1 cellular context compared by ENCODE assay signal in the genomic region with DNA sequence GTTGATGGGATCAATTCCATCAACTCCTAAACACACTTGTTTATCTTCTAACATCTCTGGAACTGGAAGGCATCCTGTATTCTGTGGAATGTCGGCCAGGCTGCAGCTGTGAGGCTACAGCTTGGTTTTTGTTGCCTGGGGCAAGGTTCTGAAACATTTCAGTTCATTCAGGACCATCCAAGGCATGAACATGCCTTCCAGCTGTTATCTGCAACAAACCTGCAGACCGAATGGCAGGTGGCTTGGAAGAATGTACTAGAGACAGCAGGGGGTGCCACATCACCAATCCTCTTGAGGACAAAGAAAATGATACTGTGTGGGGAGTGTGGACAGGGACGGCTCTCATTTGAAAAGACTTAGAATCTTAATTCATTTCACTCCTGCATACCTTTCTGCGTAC.
TF ChIP-seq lines count a peak whose summit lies in the region.

No MANE protein-coding gene starts in this region.

TF ChIP-seq in H1, 55 proteins besides CTCF, POLR2A, EP300 and RAD21 (continued from another document):
- TF ChIP-seq, protein P1, sequence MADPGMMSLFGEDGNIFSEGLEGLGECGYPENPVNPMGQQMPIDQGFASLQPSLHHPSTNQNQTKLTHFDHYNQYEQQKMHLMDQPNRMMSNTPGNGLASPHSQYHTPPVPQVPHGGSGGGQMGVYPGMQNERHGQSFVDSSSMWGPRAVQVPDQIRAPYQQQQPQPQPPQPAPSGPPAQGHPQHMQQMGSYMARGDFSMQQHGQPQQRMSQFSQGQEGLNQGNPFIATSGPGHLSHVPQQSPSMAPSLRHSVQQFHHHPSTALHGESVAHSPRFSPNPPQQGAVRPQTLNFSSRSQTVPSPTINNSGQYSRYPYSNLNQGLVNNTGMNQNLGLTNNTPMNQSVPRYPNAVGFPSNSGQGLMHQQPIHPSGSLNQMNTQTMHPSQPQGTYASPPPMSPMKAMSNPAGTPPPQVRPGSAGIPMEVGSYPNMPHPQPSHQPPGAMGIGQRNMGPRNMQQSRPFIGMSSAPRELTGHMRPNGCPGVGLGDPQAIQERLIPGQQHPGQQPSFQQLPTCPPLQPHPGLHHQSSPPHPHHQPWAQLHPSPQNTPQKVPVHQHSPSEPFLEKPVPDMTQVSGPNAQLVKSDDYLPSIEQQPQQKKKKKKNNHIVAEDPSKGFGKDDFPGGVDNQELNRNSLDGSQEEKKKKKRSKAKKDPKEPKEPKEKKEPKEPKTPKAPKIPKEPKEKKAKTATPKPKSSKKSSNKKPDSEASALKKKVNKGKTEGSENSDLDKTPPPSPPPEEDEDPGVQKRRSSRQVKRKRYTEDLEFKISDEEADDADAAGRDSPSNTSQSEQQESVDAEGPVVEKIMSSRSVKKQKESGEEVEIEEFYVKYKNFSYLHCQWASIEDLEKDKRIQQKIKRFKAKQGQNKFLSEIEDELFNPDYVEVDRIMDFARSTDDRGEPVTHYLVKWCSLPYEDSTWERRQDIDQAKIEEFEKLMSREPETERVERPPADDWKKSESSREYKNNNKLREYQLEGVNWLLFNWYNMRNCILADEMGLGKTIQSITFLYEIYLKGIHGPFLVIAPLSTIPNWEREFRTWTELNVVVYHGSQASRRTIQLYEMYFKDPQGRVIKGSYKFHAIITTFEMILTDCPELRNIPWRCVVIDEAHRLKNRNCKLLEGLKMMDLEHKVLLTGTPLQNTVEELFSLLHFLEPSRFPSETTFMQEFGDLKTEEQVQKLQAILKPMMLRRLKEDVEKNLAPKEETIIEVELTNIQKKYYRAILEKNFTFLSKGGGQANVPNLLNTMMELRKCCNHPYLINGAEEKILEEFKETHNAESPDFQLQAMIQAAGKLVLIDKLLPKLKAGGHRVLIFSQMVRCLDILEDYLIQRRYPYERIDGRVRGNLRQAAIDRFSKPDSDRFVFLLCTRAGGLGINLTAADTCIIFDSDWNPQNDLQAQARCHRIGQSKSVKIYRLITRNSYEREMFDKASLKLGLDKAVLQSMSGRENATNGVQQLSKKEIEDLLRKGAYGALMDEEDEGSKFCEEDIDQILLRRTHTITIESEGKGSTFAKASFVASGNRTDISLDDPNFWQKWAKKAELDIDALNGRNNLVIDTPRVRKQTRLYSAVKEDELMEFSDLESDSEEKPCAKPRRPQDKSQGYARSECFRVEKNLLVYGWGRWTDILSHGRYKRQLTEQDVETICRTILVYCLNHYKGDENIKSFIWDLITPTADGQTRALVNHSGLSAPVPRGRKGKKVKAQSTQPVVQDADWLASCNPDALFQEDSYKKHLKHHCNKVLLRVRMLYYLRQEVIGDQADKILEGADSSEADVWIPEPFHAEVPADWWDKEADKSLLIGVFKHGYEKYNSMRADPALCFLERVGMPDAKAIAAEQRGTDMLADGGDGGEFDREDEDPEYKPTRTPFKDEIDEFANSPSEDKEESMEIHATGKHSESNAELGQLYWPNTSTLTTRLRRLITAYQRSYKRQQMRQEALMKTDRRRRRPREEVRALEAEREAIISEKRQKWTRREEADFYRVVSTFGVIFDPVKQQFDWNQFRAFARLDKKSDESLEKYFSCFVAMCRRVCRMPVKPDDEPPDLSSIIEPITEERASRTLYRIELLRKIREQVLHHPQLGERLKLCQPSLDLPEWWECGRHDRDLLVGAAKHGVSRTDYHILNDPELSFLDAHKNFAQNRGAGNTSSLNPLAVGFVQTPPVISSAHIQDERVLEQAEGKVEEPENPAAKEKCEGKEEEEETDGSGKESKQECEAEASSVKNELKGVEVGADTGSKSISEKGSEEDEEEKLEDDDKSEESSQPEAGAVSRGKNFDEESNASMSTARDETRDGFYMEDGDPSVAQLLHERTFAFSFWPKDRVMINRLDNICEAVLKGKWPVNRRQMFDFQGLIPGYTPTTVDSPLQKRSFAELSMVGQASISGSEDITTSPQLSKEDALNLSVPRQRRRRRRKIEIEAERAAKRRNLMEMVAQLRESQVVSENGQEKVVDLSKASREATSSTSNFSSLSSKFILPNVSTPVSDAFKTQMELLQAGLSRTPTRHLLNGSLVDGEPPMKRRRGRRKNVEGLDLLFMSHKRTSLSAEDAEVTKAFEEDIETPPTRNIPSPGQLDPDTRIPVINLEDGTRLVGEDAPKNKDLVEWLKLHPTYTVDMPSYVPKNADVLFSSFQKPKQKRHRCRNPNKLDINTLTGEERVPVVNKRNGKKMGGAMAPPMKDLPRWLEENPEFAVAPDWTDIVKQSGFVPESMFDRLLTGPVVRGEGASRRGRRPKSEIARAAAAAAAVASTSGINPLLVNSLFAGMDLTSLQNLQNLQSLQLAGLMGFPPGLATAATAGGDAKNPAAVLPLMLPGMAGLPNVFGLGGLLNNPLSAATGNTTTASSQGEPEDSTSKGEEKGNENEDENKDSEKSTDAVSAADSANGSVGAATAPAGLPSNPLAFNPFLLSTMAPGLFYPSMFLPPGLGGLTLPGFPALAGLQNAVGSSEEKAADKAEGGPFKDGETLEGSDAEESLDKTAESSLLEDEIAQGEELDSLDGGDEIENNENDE (IDR thresholded peaks at IDR 0.05; ENCODE audit: insufficient replicate concordance, low read length), result no peak
- TF ChIP-seq SIRT6 (IDR thresholded peaks at IDR 0.05; ENCODE audit: low read length) (no peak), ASH2L (IDR thresholded peaks at IDR 0.05; ENCODE audit: low read length) (no peak), HDAC2 (IDR thresholded peaks at IDR 0.05; ENCODE audit: borderline replicate concordance in 1 of 2, low read depth in 2 of 2, low read length in 2 of 2) (no peak), TBP (IDR thresholded peaks at IDR 0.05; ENCODE audit: low read depth, low read length) (no peak), CBX8 (IDR thresholded peaks at IDR 0.05; ENCODE audit: borderline replicate concordance, low read depth, low read length) (no peak), EZH2 (IDR thresholded peaks at IDR 0.05; ENCODE audit: low read depth, low read length, severe bottlenecking) (no peak), SIX5 (IDR thresholded peaks at IDR 0.05; ENCODE audit: low read depth, low read length) (no peak), RBBP5 (IDR thresholded peaks at IDR 0.05; ENCODE audit: borderline replicate concordance, low read depth, low read length) (no peak), GABPA (IDR thresholded peaks at IDR 0.05; ENCODE audit: borderline replicate concordance, insufficient read depth, low read length) (no peak), YY1 (IDR thresholded peaks at IDR 0.05; ENCODE audit: low read depth, low read length) (no peak)
